In genomic region chr5:167796636-167797035, GRCh38 we compare ENCODE assay signal across 31 cellular contexts.
"Had no signal": no experiment of that assay in that cellular context is flagged by ENCODE, and none has a peak within 500 bp of the region (broad histone marks: within the 10 kb centered on the region; RNA-seq: fewer than 3 reads in every experiment).

No MANE protein-coding gene starts in this region.

- H3K4me1 ChIP-seq: ascending aorta, breast epithelium had no signal

- H3K27me3 ChIP-seq: ascending aorta, body of pancreas, breast epithelium had no signal

- H3K27ac ChIP-seq: ascending aorta, body of pancreas, breast epithelium, PC-9, WERI-Rb-1 had no signal

- H3K27ac Mint-ChIP-seq: activated CD4-positive, alpha-beta T cell treated with anti-CD3 and anti-CD28 coated beads, Interleukin-2, amount 10 ng/mL, durations not matched to agents 24 days and 14 days; activated CD8-positive, alpha-beta T cell treated with anti-CD3 and anti-CD28 coated beads for 36 hours; activated naive CD8-positive, alpha-beta T cell treated with anti-CD3 and anti-CD28 coated beads for 36 hours; activated T-cell treated with anti-CD3 and anti-CD28 coated beads, Interleukin-2, amount 50 U/mL, for 72 hours; activated T-helper 17 cell treated with anti-CD3 and anti-CD28 coated beads, Interleukin-2, amount 50 U/mL, for 72 hours had no signal

- H3K9me3 ChIP-seq: ascending aorta, body of pancreas, breast epithelium had no signal

- DNase-seq: activated CD4-positive, alpha-beta T cell treated with anti-CD3 and anti-CD28 coated beads, Interleukin-2, amount 10 ng/mL, durations not matched to agents 24 days and 14 days; activated CD4-positive, alpha-beta T cell treated with anti-CD3 and anti-CD28 coated beads, Interleukin-2, amount 50 U/mL, for 4 hours; activated CD4-positive, CD25-positive, alpha-beta regulatory T cell; activated CD8-positive, alpha-beta T cell treated with anti-CD3 and anti-CD28 coated beads for 36 hours; activated effector memory CD4-positive, alpha-beta T cell treated with anti-CD3 and anti-CD28 coated beads, Interleukin-2, amount 50 U/mL, for 16 hours; activated naive CD4-positive, alpha-beta T cell; activated naive CD4-positive, alpha-beta T cell treated with anti-CD3 and anti-CD28 coated beads, Interleukin-2, amount 50 U/mL, for 16 hours; activated naive CD8-positive, alpha-beta T cell treated with anti-CD3 and anti-CD28 coated beads for 36 hours; activated T-cell treated with anti-CD3 and anti-CD28 coated beads, Interleukin-2, amount 50 U/mL, for 1 hour; activated T-cell treated with anti-CD3 and anti-CD28 coated beads, Interleukin-2, amount 50 U/mL, for 72 hours; amygdala; body of pancreas; NCI-H1092 treated with DMSO at 0.1 percent for 48 hours; NCI-H1417; NCI-H146; NCI-H187; NCI-H2081 treated with DMSO at 0.1 percent for 48 hours; NCI-H510A; NCI-H526; NCI-H748 treated with DMSO at 0.1 percent for 48 hours; PC-9; Right ventricle myocardium superior; SW 1271; T-helper 1 cell; T-helper 2 cell; T-helper 9 cell; WERI-Rb-1 had no signal

- H3K27me3 Mint-ChIP-seq: activated CD4-positive, alpha-beta T cell treated with anti-CD3 and anti-CD28 coated beads, Interleukin-2, amount 10 ng/mL, durations not matched to agents 24 days and 14 days; activated CD8-positive, alpha-beta T cell treated with anti-CD3 and anti-CD28 coated beads for 36 hours; activated T-helper 17 cell treated with anti-CD3 and anti-CD28 coated beads, Interleukin-2, amount 50 U/mL, for 72 hours had no signal

- H3K36me3 ChIP-seq: ascending aorta, breast epithelium, WERI-Rb-1 had no signal

- H3K4me3 ChIP-seq: ascending aorta, body of pancreas, breast epithelium, K562, PC-9 had no signal

- H3K36me3 Mint-ChIP-seq: activated naive CD8-positive, alpha-beta T cell treated with anti-CD3 and anti-CD28 coated beads for 36 hours had no signal

- H3K4me3 Mint-ChIP-seq: activated CD4-positive, alpha-beta T cell treated with anti-CD3 and anti-CD28 coated beads, Interleukin-2, amount 10 ng/mL, durations not matched to agents 24 days and 14 days; activated CD8-positive, alpha-beta T cell treated with anti-CD3 and anti-CD28 coated beads for 36 hours; activated naive CD8-positive, alpha-beta T cell treated with anti-CD3 and anti-CD28 coated beads for 36 hours; activated T-cell treated with anti-CD3 and anti-CD28 coated beads, Interleukin-2, amount 50 U/mL, for 72 hours; activated T-helper 17 cell treated with anti-CD3 and anti-CD28 coated beads, Interleukin-2, amount 50 U/mL, for 72 hours had no signal

- H3K4me1 Mint-ChIP-seq: activated CD4-positive, alpha-beta T cell treated with anti-CD3 and anti-CD28 coated beads, Interleukin-2, amount 10 ng/mL, durations not matched to agents 24 days and 14 days; activated naive CD8-positive, alpha-beta T cell treated with anti-CD3 and anti-CD28 coated beads for 36 hours; activated T-helper 17 cell treated with anti-CD3 and anti-CD28 coated beads, Interleukin-2, amount 50 U/mL, for 72 hours had no signal

- H3K9me3 Mint-ChIP-seq: activated CD4-positive, alpha-beta T cell treated with anti-CD3 and anti-CD28 coated beads, Interleukin-2, amount 10 ng/mL, durations not matched to agents 24 days and 14 days; activated CD8-positive, alpha-beta T cell treated with anti-CD3 and anti-CD28 coated beads for 36 hours; activated T-helper 17 cell treated with anti-CD3 and anti-CD28 coated beads, Interleukin-2, amount 50 U/mL, for 72 hours had no signal
